21 cellular contexts compared by ENCODE assay signal in the genomic region with DNA sequence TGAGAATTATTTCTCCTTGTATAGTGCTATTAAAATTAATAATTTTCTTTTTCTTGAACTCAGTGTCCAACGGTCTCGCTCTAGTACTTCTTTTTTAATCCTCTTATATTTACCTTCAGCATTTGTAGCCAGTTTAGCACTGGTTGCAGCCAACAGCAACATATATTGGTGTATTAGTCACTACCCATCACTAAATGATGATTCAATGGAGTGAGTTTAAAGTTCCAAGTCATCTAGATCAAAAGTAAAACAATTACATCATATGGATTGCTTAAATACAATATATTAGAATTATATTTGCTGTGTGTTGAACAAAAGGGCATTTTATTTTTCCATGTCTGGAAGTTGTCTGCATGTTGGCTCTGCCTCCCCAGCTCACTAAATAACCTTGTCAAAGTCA.
A peak's percentile ranks its signal among the peaks of the same experiment; 100 is the strongest.
DNase-seq lines count a peak whose midpoint lies in the region; ATAC-seq and TF ChIP-seq lines count a peak whose summit lies in the region.
"Had no signal": no experiment of that assay in that cellular context is flagged by ENCODE, and none has a peak within 500 bp of the region (broad histone marks: within the 10 kb centered on the region; RNA-seq: fewer than 3 reads in every experiment).

No MANE protein-coding gene starts in this region.

- intact Hi-C loops in Caco-2 (cut with micrococcal nuclease; ENCODE audit: unreplicated experiment): no loop called here

- H3K9me2 ChIP-seq in SK-N-SH: no peaks in the 10 kb centered on the region

- CTCF ChIA-PET in SK-N-SH (lab: Yijun Ruan, JAX): no interaction called here
- CTCF ChIA-PET in activated CD8-positive, alpha-beta memory T cell treated with anti-CD3 and anti-CD28 coated beads, Interleukin-2, amount 10 ng/mL, durations not matched to agents 7 days and 5 days (lab: Charles Lee): no interaction called here
- CTCF ChIA-PET in Caco-2 (lab: Charles Lee): no interaction called here

- no peaks in the 10 kb centered on the region for H3K79me2 ChIP-seq in SK-N-SH (ENCODE audit: insufficient read depth)

- no peaks in the 10 kb centered on the region for H3K36me3 ChIP-seq in SK-N-SH (replicated peaks in 1 of 2; ENCODE audit: control insufficient read depth in 1 of 2, insufficient read depth in 2 of 2, low read length in 1 of 2)
- H3K36me3 ChIP-seq in brain microvascular endothelial cell (replicated peaks): no peaks in the 10 kb centered on the region
- H3K36me3 ChIP-seq in Caco-2 (ENCODE audit: control insufficient read depth, insufficient read depth, low read length): no peaks in the 10 kb centered on the region
- H3K36me3 ChIP-seq in SJCRH30: no peaks in the 10 kb centered on the region
- H3K36me3 ChIP-seq: neural progenitor cell, transverse colon had no signal

- no peak for ATAC-seq in SK-N-SH treated with all-trans-retinoic acid at 6 μM for 48 hours
- ATAC-seq in activated CD8-positive, alpha-beta memory T cell treated with anti-CD3 and anti-CD28 coated beads, Interleukin-2, amount 10 ng/mL, durations not matched to agents 7 days and 5 days: no peak
- ATAC-seq: left lobe of liver; stimulated activated effector memory CD8-positive, alpha-beta T cell treated with anti-CD3 and anti-CD28 coated beads, Interleukin-12 subunit alpha, Interleukin-12 subunit beta, amount 100 ng/mL, for 72 hours had no signal

- H3K27ac ChIP-seq in SK-N-SH (ENCODE audit: low read depth in 2 of 2, low read length in 1 of 2): no peak overlapping the region
- no peak overlapping the region for H3K27ac ChIP-seq in brain microvascular endothelial cell
- H3K27ac ChIP-seq in SJCRH30: no peak overlapping the region
- H3K27ac ChIP-seq: neural progenitor cell, transverse colon had no signal

- H4K20me1 ChIP-seq in SK-N-SH (ENCODE audit: insufficient read depth): no peaks in the 10 kb centered on the region

- no peaks in the 10 kb centered on the region for H3K36me3 Mint-ChIP-seq in activated CD8-positive, alpha-beta memory T cell treated with anti-CD3 and anti-CD28 coated beads, Interleukin-2, amount 10 ng/mL, durations not matched to agents 7 days and 5 days
- no peaks in the 10 kb centered on the region for H3K36me3 Mint-ChIP-seq in Caco-2 (ENCODE audit: insufficient read depth, unreplicated experiment)
- H3K36me3 Mint-ChIP-seq: activated naive CD8-positive, alpha-beta T cell; neural progenitor cell; stimulated activated effector memory CD8-positive, alpha-beta T cell treated with anti-CD3 and anti-CD28 coated beads, Interleukin-12 subunit alpha, Interleukin-12 subunit beta, amount 100 ng/mL, for 72 hours had no signal

- H3K4me3 ChIP-seq in SK-N-SH (ENCODE audit: low read depth in 2 of 2, low read length in 1 of 2) (no peak overlapping the region), brain microvascular endothelial cell (ENCODE audit: low read depth, low read length) (no peak overlapping the region), fibroblast of pulmonary artery (replicated peaks; ENCODE audit: low read depth, low read length) (no peak overlapping the region), Caco-2 (ENCODE audit: low read depth, low read length) (no peak overlapping the region), SJCRH30 (no peak overlapping the region)
- H3K4me3 ChIP-seq: neural progenitor cell, transverse colon had no signal

- H3K9me3 ChIP-seq in SK-N-SH: no peaks in the 10 kb centered on the region
- no peaks in the 10 kb centered on the region for H3K9me3 ChIP-seq in Caco-2
- no peaks in the 10 kb centered on the region for H3K9me3 ChIP-seq in SJCRH30 (replicated peaks)
- H3K9me3 ChIP-seq: transverse colon had no signal

- no peak for TF ChIP-seq CTCF in SK-N-SH (IDR thresholded peaks at IDR 0.05)
- TF ChIP-seq CTCF in brain microvascular endothelial cell (IDR thresholded peaks at IDR 0.05; ENCODE audit: low read depth, low read length, missing control alignments): no peak
- TF ChIP-seq CTCF in fibroblast of pulmonary artery (IDR thresholded peaks at IDR 0.05; ENCODE audit: low read length, missing control alignments): no peak
- no peak for TF ChIP-seq CTCF in Caco-2 (IDR thresholded peaks at IDR 0.05; ENCODE audit: insufficient read depth in 1 of 2, low read depth in 1 of 2, low read length in 1 of 2, severe bottlenecking in 1 of 2, unreplicated experiment in 1 of 2)

- H2AFZ ChIP-seq in SK-N-SH (ENCODE audit: low read depth): no peak overlapping the region
- H2AFZ ChIP-seq: neural progenitor cell had no signal

- H3K27me3 ChIP-seq in SK-N-SH (ENCODE audit: insufficient read depth): no peaks in the 10 kb centered on the region
- H3K27me3 ChIP-seq in brain microvascular endothelial cell (replicated peaks): no peaks in the 10 kb centered on the region
- no peaks in the 10 kb centered on the region for H3K27me3 ChIP-seq in Caco-2 (replicated peaks; ENCODE audit: control insufficient read depth, insufficient read depth, low read length)
- no peaks in the 10 kb centered on the region for H3K27me3 ChIP-seq in SJCRH30
- H3K27me3 ChIP-seq: neural progenitor cell, transverse colon had no signal

- H3K4me2 ChIP-seq in SK-N-SH: no peak overlapping the region
- H3K4me2 ChIP-seq: neural progenitor cell had no signal

- H3K27me3 Mint-ChIP-seq in activated CD8-positive, alpha-beta memory T cell treated with anti-CD3 and anti-CD28 coated beads, Interleukin-2, amount 10 ng/mL, durations not matched to agents 7 days and 5 days: no peaks in the 10 kb centered on the region
- H3K27me3 Mint-ChIP-seq in Caco-2 (ENCODE audit: insufficient read depth, unreplicated experiment): peaks cover 2% of the 10 kb centered on the region

- no peak overlapping the region for H3K4me3 Mint-ChIP-seq in activated CD8-positive, alpha-beta memory T cell treated with anti-CD3 and anti-CD28 coated beads, Interleukin-2, amount 10 ng/mL, durations not matched to agents 7 days and 5 days
- H3K4me3 Mint-ChIP-seq in Caco-2 (ENCODE audit: unreplicated experiment): no peak overlapping the region
- H3K4me3 Mint-ChIP-seq: activated naive CD8-positive, alpha-beta T cell; neural progenitor cell; stimulated activated effector memory CD8-positive, alpha-beta T cell treated with anti-CD3 and anti-CD28 coated beads, Interleukin-12 subunit alpha, Interleukin-12 subunit beta, amount 100 ng/mL, for 72 hours had no signal

- H3K9me3 Mint-ChIP-seq in activated CD8-positive, alpha-beta memory T cell treated with anti-CD3 and anti-CD28 coated beads, Interleukin-2, amount 10 ng/mL, durations not matched to agents 7 days and 5 days (ENCODE audit: low read depth): peaks cover 3% of the 10 kb centered on the region
- H3K9me3 Mint-ChIP-seq in Caco-2 (ENCODE audit: unreplicated experiment): no peaks in the 10 kb centered on the region
- H3K9me3 Mint-ChIP-seq: neural progenitor cell had no signal

- in situ Hi-C loops in brain microvascular endothelial cell (cut with HindIII; ENCODE audit: low pct_ligation_motif_present, low sequenced_read_pairs): no loop called here

- no peaks in the 10 kb centered on the region for H3F3A ChIP-seq in SK-N-SH (replicated peaks; ENCODE audit: insufficient read depth)

- no peaks in the 10 kb centered on the region for H3K4me1 Mint-ChIP-seq in activated CD8-positive, alpha-beta memory T cell treated with anti-CD3 and anti-CD28 coated beads, Interleukin-2, amount 10 ng/mL, durations not matched to agents 7 days and 5 days
- no peaks in the 10 kb centered on the region for H3K4me1 Mint-ChIP-seq in Caco-2 (ENCODE audit: low read depth, unreplicated experiment)
- H3K4me1 Mint-ChIP-seq: stimulated activated effector memory CD8-positive, alpha-beta T cell treated with anti-CD3 and anti-CD28 coated beads, Interleukin-12 subunit alpha, Interleukin-12 subunit beta, amount 100 ng/mL, for 72 hours had no signal

- DNase-seq in SK-N-SH (no peak), brain microvascular endothelial cell (peak; percentile 75), fibroblast of pulmonary artery (ENCODE audit: low read depth) (peak; percentile 31), stromal cell of bone marrow (ENCODE audit: low read depth) (peak; percentile 55), Caco-2 (no peak), SJCRH30 (no peak)
- no peak for DNase-seq in activated CD8-positive, alpha-beta memory T cell treated with anti-CD3 and anti-CD28 coated beads, Interleukin-2, amount 10 ng/mL, durations not matched to agents 7 days and 5 days
- DNase-seq: 8988T; activated CD8-positive, alpha-beta memory T cell treated with anti-CD3 and anti-CD28 coated beads for 24 hours; C1 segment of cervical spinal cord; DMS 273 treated with DMSO at 0.1 percent for 48 hours; GF-D8; NCI-H187; retina; SIG-M5; transverse colon had no signal

- 62% methylated on average over 2 of the region's 2 CpGs for WGBS in SK-N-SH (ENCODE audit: low lambda C conversion rate)

- TF ChIP-seq EP300 in SK-N-SH (IDR thresholded peaks at IDR 0.05; ENCODE audit: borderline replicate concordance in 1 of 2, low read depth in 1 of 2, low read length in 1 of 2): no peak

- H3K4me1 ChIP-seq in SK-N-SH (ENCODE audit: control insufficient read depth in 1 of 2, insufficient read depth in 2 of 2, low read depth in 1 of 2, low read length in 1 of 2) (no peaks in the 10 kb centered on the region), Caco-2 (no peaks in the 10 kb centered on the region), SJCRH30 (peaks cover 12% of the 10 kb centered on the region; the same call in 1 of the 2 replicates)
- H3K4me1 ChIP-seq: transverse colon had no signal

- no peak overlapping the region for H3K27ac Mint-ChIP-seq in activated CD8-positive, alpha-beta memory T cell treated with anti-CD3 and anti-CD28 coated beads, Interleukin-2, amount 10 ng/mL, durations not matched to agents 7 days and 5 days
- H3K27ac Mint-ChIP-seq in Caco-2 (ENCODE audit: unreplicated experiment): no peak overlapping the region
- H3K27ac Mint-ChIP-seq: activated naive CD8-positive, alpha-beta T cell; neural progenitor cell; stimulated activated effector memory CD8-positive, alpha-beta T cell treated with anti-CD3 and anti-CD28 coated beads, Interleukin-12 subunit alpha, Interleukin-12 subunit beta, amount 100 ng/mL, for 72 hours had no signal

- H3K9ac ChIP-seq in SK-N-SH: no peak overlapping the region
- H3K9ac ChIP-seq: neural progenitor cell had no signal

- POLR2A ChIA-PET in SK-N-SH (lab: Yijun Ruan, JAX) (no interaction called here), Caco-2 (lab: Charles Lee) (no interaction called here)

- TF ChIP-seq RAD21 in SK-N-SH (IDR thresholded peaks at IDR 0.05; ENCODE audit: low read length): no peak

- no TSS peak for BruUV-seq in Caco-2 (replicated peaks; lab: Mats Ljungman, UMichigan)

TF ChIP-seq in SK-N-SH treated with all-trans-retinoic acid at 6 μM for 48 hours, 23 proteins besides CTCF, POLR2A, EP300 and RAD21 (continues in another document):
- peak; percentile 82 for TF ChIP-seq ISL1 (CRISPR knock-in tag; IDR thresholded peaks at IDR 0.05)
- no peak for TF ChIP-seq ZFP30 (CRISPR knock-in tag; IDR thresholded peaks at IDR 0.05)

TF ChIP-seq in SK-N-SH, 30 proteins besides CTCF, POLR2A, EP300 and RAD21 (continues in another document):
- TF ChIP-seq MXI1 (IDR thresholded peaks at IDR 0.05; ENCODE audit: low read depth, low read length) (no peak), TCF12 (IDR thresholded peaks at IDR 0.05) (no peak)

Comparison
In these comparisons a context has a peak if more than half of its experiments do, and no peak if none do; other contexts are left out.
1. DNase-seq: peak in brain microvascular endothelial cell (single experiment), fibroblast of pulmonary artery (single experiment) and stromal cell of bone marrow (single experiment); none in SK-N-SH (single experiment), activated CD8-positive, alpha-beta memory T cell treated with anti-CD3 and anti-CD28 coated beads, Interleukin-2, amount 10 ng/mL, durations not matched to agents 7 days and 5 days (single experiment), Caco-2 (0 of 2) and SJCRH30 (0 of 2).